Comparison of ENCODE assay signal across 22 cellular contexts in the genomic region with DNA sequence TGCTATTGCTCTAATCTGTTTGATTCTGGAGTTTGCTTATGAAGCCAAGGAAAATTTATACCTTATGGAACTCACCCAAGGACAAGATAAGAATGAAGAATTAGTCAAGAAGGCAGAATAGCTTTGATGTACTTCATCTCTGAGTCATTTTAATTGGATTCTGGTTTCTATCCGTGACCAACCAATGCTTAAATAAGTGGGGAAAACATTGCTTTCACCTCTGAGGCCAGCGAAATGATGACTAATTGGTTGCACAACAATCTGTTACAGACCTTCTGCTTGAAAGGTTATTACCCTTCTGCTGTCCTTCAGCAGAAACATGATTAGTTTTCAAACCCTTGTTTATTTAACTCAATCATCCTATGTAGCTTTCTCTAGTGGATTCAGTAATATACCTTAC.
"Had no signal": no experiment of that assay in that cellular context is flagged by ENCODE, and none has a peak within 500 bp of the region (broad histone marks: within the 10 kb centered on the region; RNA-seq: fewer than 3 reads in every experiment).

No MANE protein-coding gene starts in this region.

- H3K9me3 ChIP-seq: prostate gland, tibial artery had no signal

- H3K4me3 ChIP-seq: hepatocyte, left lung, neural progenitor cell, prostate gland, tibial artery had no signal

- H3K36me3 ChIP-seq: left lung, neural progenitor cell, prostate gland, tibial artery had no signal

- ATAC-seq: activated CD4-positive, CD25-positive, alpha-beta regulatory T cell treated with anti-CD3 and anti-CD28 coated beads, Interleukin-2, amount 50 U/mL, for 24 hours; left lung; naive thymus-derived CD8-positive, alpha-beta T cell; right cardiac atrium; stimulated activated effector memory CD8-positive, alpha-beta T cell treated with anti-CD3 and anti-CD28 coated beads, Interleukin-12 subunit alpha, Interleukin-12 subunit beta, amount 100 ng/mL, for 72 hours; stimulated activated naive CD8-positive, alpha-beta T cell treated with anti-CD3 and anti-CD28 coated beads, Interleukin-15, amount 100 ng/mL, for 72 hours; T-helper 17 cell had no signal

- H3K4me2 ChIP-seq: hepatocyte, neural progenitor cell had no signal

- H2AFZ ChIP-seq: hepatocyte, neural progenitor cell had no signal

- H3K9ac ChIP-seq: neural progenitor cell had no signal

- H3K27me3 ChIP-seq: hepatocyte, left lung, neural progenitor cell, tibial artery had no signal

- H3K27ac ChIP-seq: hepatocyte, left lung, neural progenitor cell, prostate gland, tibial artery, VCaP had no signal

- DNase-seq: activated CD4-positive, alpha-beta memory T cell treated with anti-CD3 and anti-CD28 coated beads, Interleukin-2, amount 10 ng/mL, durations not matched to agents 7 days and 5 days; activated CD4-positive, alpha-beta T cell treated with anti-CD3 and anti-CD28 coated beads, Interleukin-2, amount 10 ng/mL, durations not matched to agents 24 days and 14 days; activated effector memory CD4-positive, alpha-beta T cell treated with anti-CD3 and anti-CD28 coated beads, Interleukin-2, amount 50 U/mL, for 16 hours; activated naive CD4-positive, alpha-beta T cell treated with anti-CD3 and anti-CD28 coated beads, Interleukin-2, amount 10 ng/mL, durations not matched to agents 7 days and 5 days; dermis blood vessel endothelial cell; effector CD8-positive, alpha-beta T cell; foreskin fibroblast; immature natural killer cell; left lung; naive thymus-derived CD8-positive, alpha-beta T cell; right cardiac atrium; stimulated activated CD4-positive, alpha-beta T cell treated with anti-CD3 and anti-CD28 coated beads, Interleukin-2, amount 100 ng/mL, for 24 hours; stimulated activated naive CD8-positive, alpha-beta T cell treated with anti-CD3 and anti-CD28 coated beads, Interleukin-15, amount 100 ng/mL, for 72 hours; SW 1271; T-helper 17 cell; tibial artery had no signal

- H3K4me1 ChIP-seq: left lung, neural progenitor cell, prostate gland, tibial artery had no signal
